ENCODE assay signal across 27 cellular contexts in genomic region chr5:79973511-79973910, GRCh38. TPM values are rescaled to one million over a fixed set of nuclear protein-coding genes. Genes with fewer than 3 reads are reported as not detected.
DNase-seq lines count a peak whose midpoint lies in the region; FAIRE-seq and TF ChIP-seq lines count a peak whose summit lies in the region.
"Had no signal": no experiment of that assay in that cellular context is flagged by ENCODE, and none has a peak within 500 bp of the region (broad histone marks: within the 10 kb centered on the region; RNA-seq: fewer than 3 reads in every experiment).

No MANE protein-coding gene starts in this region.

- no peaks in the 10 kb centered on the region for H3K27me3 Mint-ChIP-seq in osteocyte (ENCODE audit: unreplicated experiment)
- H3K27me3 Mint-ChIP-seq: IgD-negative memory B cell, progenitor cell of endocrine pancreas had no signal

- FAIRE-seq in keratinocyte (lab: Jason Lieb, UNC): peak; percentile 29
- FAIRE-seq: GM12892 had no signal

- H3K9me3 Mint-ChIP-seq in osteocyte (ENCODE audit: unreplicated experiment): no peaks in the 10 kb centered on the region
- H3K9me3 Mint-ChIP-seq: activated naive CD4-positive, alpha-beta T cell treated with anti-CD3 and anti-CD28 coated beads, Interleukin-2, amount 50 U/mL, for 72 hours; activated T-helper 17 cell treated with anti-CD3 and anti-CD28 coated beads, Interleukin-2, amount 50 U/mL, for 72 hours; dendritic cell treated with granulocyte-macrophage colony-stimulating factor and Interleukin-4, amounts not matched to agents 40 ng/mL and 50 ng/mL, for 4 days; IgD-negative memory B cell; neural crest cell had no signal

- H3K27me3 ChIP-seq in BE2C (peaks cover 22% of the 10 kb centered on the region), WERI-Rb-1 (ENCODE audit: insufficient read depth, low read depth, severe bottlenecking) (no peaks in the 10 kb centered on the region), keratinocyte (ENCODE audit: control insufficient read depth, extremely low read depth, insufficient read depth, low read length) (no peaks in the 10 kb centered on the region)
- H3K27me3 ChIP-seq: ascending aorta; BLaER1 treated with 17β-estradiol and CSF1 and Interleukin-3, amounts not matched to agents 10 nM and 100 nM had no signal

- H3K9ac ChIP-seq in keratinocyte (ENCODE audit: control insufficient read depth, extremely low read depth, insufficient read depth, low read length): no peak overlapping the region
- H3K9ac ChIP-seq: BLaER1 treated with 17β-estradiol and CSF1 and Interleukin-3, amounts not matched to agents 10 nM and 100 nM had no signal

- H3K9me3 ChIP-seq in BE2C: no peaks in the 10 kb centered on the region
- H3K9me3 ChIP-seq in WERI-Rb-1 (ENCODE audit: severe bottlenecking): no peaks in the 10 kb centered on the region
- H3K9me3 ChIP-seq in keratinocyte (ENCODE audit: control insufficient read depth, low read depth, low read length): no peaks in the 10 kb centered on the region
- H3K9me3 ChIP-seq: ascending aorta had no signal

- H3K4me2 ChIP-seq in keratinocyte (ENCODE audit: control insufficient read depth, extremely low read depth, insufficient read depth, low read depth, low read length): no peak overlapping the region
- H3K4me2 ChIP-seq: BLaER1 treated with 17β-estradiol and CSF1 and Interleukin-3, amounts not matched to agents 10 nM and 100 nM had no signal

- no peaks in the 10 kb centered on the region for H3K9me1 ChIP-seq in keratinocyte (ENCODE audit: control insufficient read depth, extremely low read depth, insufficient read depth, low read length)

- H3K4me1 Mint-ChIP-seq in osteocyte (ENCODE audit: unreplicated experiment): no peaks in the 10 kb centered on the region
- H3K4me1 Mint-ChIP-seq: activated T-helper 17 cell treated with anti-CD3 and anti-CD28 coated beads, Interleukin-2, amount 50 U/mL, for 72 hours had no signal

- no peak overlapping the region for H2AFZ ChIP-seq in keratinocyte (ENCODE audit: control insufficient read depth, low read length)

- H3K27ac Mint-ChIP-seq in osteocyte (ENCODE audit: unreplicated experiment): no peak overlapping the region
- H3K27ac Mint-ChIP-seq: activated naive CD4-positive, alpha-beta T cell treated with anti-CD3 and anti-CD28 coated beads, Interleukin-2, amount 50 U/mL, for 72 hours; activated T-helper 17 cell treated with anti-CD3 and anti-CD28 coated beads, Interleukin-2, amount 50 U/mL, for 72 hours; dendritic cell treated with granulocyte-macrophage colony-stimulating factor and Interleukin-4, amounts not matched to agents 40 ng/mL and 50 ng/mL, for 4 days; IgD-negative memory B cell; progenitor cell of endocrine pancreas had no signal

- H3K4me3 ChIP-seq in BE2C (ENCODE audit: low read depth, low read length) (no peak overlapping the region), WERI-Rb-1 (ENCODE audit: low read depth, low read length) (no peak overlapping the region), keratinocyte (ENCODE audit: control insufficient read depth in 2 of 3, extremely low read depth in 1 of 3, insufficient read depth in 2 of 3, low read depth in 1 of 3, low read length in 3 of 3) (no peak overlapping the region)
- H3K4me3 ChIP-seq: ascending aorta; BLaER1 treated with 17β-estradiol and CSF1 and Interleukin-3, amounts not matched to agents 10 nM and 100 nM had no signal

- DNase-seq in BE2C (peak; percentile 12), LHCN-M2 (ENCODE audit: low read depth) (peak; percentile 14), WERI-Rb-1 (peak; percentile 38), keratinocyte (ENCODE audit: low read depth, low spot score) (no peak), osteocyte (ENCODE audit: extremely low spot score, unreplicated experiment) (no peak), HT-29 (ENCODE audit: low spot score) (no peak), NCI-H510A (lab: John Stamatoyannopoulos, UW) (no peak), KG1 (lab: John Stamatoyannopoulos, UW) (no peak)
- DNase-seq: activated CD4-positive, alpha-beta T cell treated with anti-CD3 and anti-CD28 coated beads, Interleukin-2, amount 50 U/mL, for 4 hours; activated CD4-positive, CD25-positive, alpha-beta regulatory T cell; activated CD8-positive, alpha-beta memory T cell treated with anti-CD3 and anti-CD28 coated beads, Interleukin-2, amount 50 U/mL, for 4 hours; central memory CD4-positive, alpha-beta T cell; COR-L47; DMS79 treated with DMSO at 0.1 percent for 48 hours; kidney glomerular epithelial cell; NCI-H1694 treated with DMSO at 0.1 percent for 48 hours; NCI-H748 treated with DMSO at 0.1 percent for 48 hours; T-helper 9 cell had no signal

- no peaks in the 10 kb centered on the region for H3K79me2 ChIP-seq in keratinocyte (ENCODE audit: control insufficient read depth, insufficient read depth, low read length)

- H3K27ac ChIP-seq in WERI-Rb-1 (peak overlapping the region; percentile 36), keratinocyte (ENCODE audit: control insufficient read depth, insufficient read depth, low read length) (no peak overlapping the region)
- H3K27ac ChIP-seq: ascending aorta; BLaER1 treated with 17β-estradiol and CSF1 and Interleukin-3, amounts not matched to agents 10 nM and 100 nM had no signal

- TF ChIP-seq CTCF in BE2C (IDR thresholded peaks at IDR 0.05; ENCODE audit: low read depth, low read length) (no peak), WERI-Rb-1 (IDR thresholded peaks at IDR 0.05; ENCODE audit: low read depth, low read length) (no peak), keratinocyte (optimal IDR thresholded peaks at IDR 0.05 in 1 of 3, IDR thresholded peaks at IDR 0.05 in 1 of 3, conservative IDR thresholded peaks at IDR 0.05 in 1 of 3; ENCODE audit: extremely low read depth in 1 of 3, insufficient read depth in 2 of 3, low read length in 3 of 3) (no peak), osteocyte (IDR thresholded peaks at IDR 0.05) (no peak)

- H4K20me1 ChIP-seq in keratinocyte (ENCODE audit: control insufficient read depth, extremely low read depth, insufficient read depth, low read length): no peaks in the 10 kb centered on the region
- H4K20me1 ChIP-seq: BLaER1 treated with 17β-estradiol and CSF1 and Interleukin-3, amounts not matched to agents 10 nM and 100 nM had no signal

- H3K36me3 ChIP-seq in BE2C (peaks cover 4% of the 10 kb centered on the region; the same call in 1 of the 2 replicates), WERI-Rb-1 (peaks cover 22% of the 10 kb centered on the region), keratinocyte (ENCODE audit: control insufficient read depth in 2 of 2, extremely low read depth in 1 of 2, insufficient read depth in 2 of 2, low read length in 2 of 2) (peaks cover 2 to 7% of the 10 kb centered on the region in 2 experiments)
- H3K36me3 ChIP-seq: BLaER1 treated with 17β-estradiol and CSF1 and Interleukin-3, amounts not matched to agents 10 nM and 100 nM had no signal

- dilution Hi-C loops in keratinocyte (cut with MboI; ENCODE audit: extremely low pct_ligation_motif_present, low sequenced_read_pairs): no loop called here

- H3K4me1 ChIP-seq in BE2C (no peaks in the 10 kb centered on the region), keratinocyte (ENCODE audit: control insufficient read depth, extremely low read depth, insufficient read depth, low read length) (peaks cover 29% of the 10 kb centered on the region)
- H3K4me1 ChIP-seq: ascending aorta; BLaER1 treated with 17β-estradiol and CSF1 and Interleukin-3, amounts not matched to agents 10 nM and 100 nM had no signal

- peaks cover 24% of the 10 kb centered on the region for H3K36me3 Mint-ChIP-seq in osteocyte (ENCODE audit: unreplicated experiment)

- H3K4me3 Mint-ChIP-seq in osteocyte (ENCODE audit: unreplicated experiment): no peak overlapping the region
- H3K4me3 Mint-ChIP-seq: activated T-helper 17 cell treated with anti-CD3 and anti-CD28 coated beads, Interleukin-2, amount 50 U/mL, for 72 hours; dendritic cell treated with granulocyte-macrophage colony-stimulating factor and Interleukin-4, amounts not matched to agents 40 ng/mL and 50 ng/mL, for 4 days; neural crest cell had no signal

RNA-seq across cellular contexts. Expression of gene MTX3, which starts 17.6 kb away (rescaled TPM):
- 3.2 TPM for polyA plus RNA-seq in BE2C (2012; ENCODE audit: insufficient read depth, insufficient read length, low read depth)
- total RNA-seq in LHCN-M2 (2014; rRNA removed): 12.1 and 15.0 TPM in 2 replicates
- 2.3 TPM for polyA plus RNA-seq in LHCN-M2 (2012)
- polyA plus RNA-seq in keratinocyte: 10.0 to 14.3 TPM (median 11.1 TPM) in 3 replicates
- 3.3 TPM for polyA plus RNA-seq in keratinocyte (2011; ENCODE audit: low read depth)
- 5.1 and 10.2 TPM in 2 replicates for polyA plus RNA-seq in keratinocyte (2011; cell fraction: cytosol; rRNA removed)
- 12.9 and 16.7 TPM in 2 replicates for polyA plus RNA-seq in keratinocyte (2011; cell fraction: nucleus; rRNA removed)
- 5.9 and 7.5 TPM in 2 replicates for polyA plus RNA-seq in keratinocyte (2012; ENCODE audit: low replicate concordance)
- polyA minus RNA-seq in keratinocyte: 6.7 to 13.5 TPM (median 9.8 TPM) in 3 replicates
- polyA minus RNA-seq in keratinocyte (2011; cell fraction: cytosol; rRNA and poly(A)+ RNA removed): 9.6 TPM
- 9.5 and 16.8 TPM in 2 replicates for polyA minus RNA-seq in keratinocyte (2011; cell fraction: nucleus; rRNA and poly(A)+ RNA removed)
- 12.7 and 14.2 TPM in 2 replicates for total RNA-seq in osteocyte
- total RNA-seq in HT-29 (2014; rRNA removed; shearing (Covaris generic)): 2.9 and 3.8 TPM in 2 replicates

Comparison
In these comparisons a context has a peak if more than half of its experiments do, and no peak if none do; other contexts are left out.
1. DNase-seq: peak in BE2C (single experiment), LHCN-M2 (single experiment) and WERI-Rb-1 (single experiment); none in keratinocyte (single experiment), osteocyte (single experiment), HT-29 (single experiment), NCI-H510A (single experiment) and KG1 (single experiment).